In the genomic region with DNA sequence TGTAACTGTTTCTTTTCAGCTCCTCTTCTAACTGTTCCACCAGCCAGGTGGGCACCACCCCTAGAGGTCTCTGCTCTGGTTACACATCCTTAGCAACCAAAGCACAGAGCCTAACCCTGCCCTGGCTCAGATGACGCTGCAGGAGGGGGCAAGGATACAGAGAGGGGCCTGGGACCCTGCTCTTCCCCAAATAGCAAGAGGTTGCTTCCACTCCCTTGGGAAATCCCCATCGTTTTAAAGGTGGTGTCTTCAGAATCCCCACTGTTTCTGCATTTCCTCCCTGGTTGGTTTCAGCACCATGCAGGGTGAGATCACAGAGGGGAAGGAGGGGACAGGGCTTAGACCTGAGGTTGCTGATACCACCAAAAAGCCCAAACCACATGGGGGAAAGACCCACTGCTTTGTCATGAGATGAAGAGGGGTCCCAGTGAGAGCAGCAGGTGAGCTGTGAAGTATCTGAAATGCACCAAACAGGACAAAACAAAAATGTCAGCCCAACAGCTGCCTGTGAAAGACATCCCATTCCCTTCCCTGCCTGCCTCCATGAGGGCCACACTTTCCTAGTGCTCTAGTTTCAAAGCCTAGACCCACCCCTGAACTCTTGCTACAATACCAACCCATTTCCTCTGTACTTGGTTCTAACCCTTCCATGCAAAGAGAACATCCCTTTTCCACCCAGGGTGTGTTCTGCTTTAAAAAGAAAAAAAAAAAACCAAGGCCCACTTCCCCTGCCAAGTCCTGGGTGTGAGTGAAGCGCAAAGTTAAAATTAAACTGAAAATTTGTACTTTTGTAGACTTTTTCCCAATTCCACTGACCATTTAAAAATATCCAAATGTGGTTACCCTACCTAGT, we compare ENCODE assay signal across 8 cellular contexts. TPM values are rescaled to one million over a fixed set of nuclear protein-coding genes. Genes with fewer than 3 reads are reported as not detected.
DNase-seq lines count a peak whose midpoint lies in the region; ATAC-seq, FAIRE-seq and TF ChIP-seq lines count a peak whose summit lies in the region.

No MANE protein-coding gene starts in this region.

- no peak for TF ChIP-seq EP300 in K562 (IDR thresholded peaks at IDR 0.05; ENCODE audit: low read length)

- intact Hi-C loops in K562 (cut with micrococcal nuclease), result no loop called here

- H3K4me1 ChIP-seq in K562 (replicated peaks in 1 of 2; ENCODE audit: control insufficient read depth in 2 of 2, insufficient read depth in 2 of 2, low read length in 2 of 2), result peaks cover 0 to 5% of the 10 kb centered on the region in 2 experiments; a peak in 3 of 5 replicates
- no peaks in the 10 kb centered on the region for H3K4me1 ChIP-seq in SJCRH30
- H3K4me1 ChIP-seq in BE2C, result peaks cover 18% of the 10 kb centered on the region

- H3K9me3 ChIP-seq in K562 (replicated peaks; ENCODE audit: control insufficient read depth, insufficient read depth, low read depth, low read length), result no peaks in the 10 kb centered on the region
- H3K9me3 ChIP-seq in SJCRH30 (replicated peaks), result no peaks in the 10 kb centered on the region
- no peaks in the 10 kb centered on the region for H3K9me3 ChIP-seq in BE2C

- POLR2A ChIA-PET in K562 (lab: Yijun Ruan, JAX), result interaction anchor here (0.6 kb wide), 1 partner anchor 46 kb away, joined by 3 read pairs; no protein-coding TSS in a partner anchor

- H3K27me3 ChIP-seq in K562 (ENCODE audit: control insufficient read depth in 2 of 2, insufficient read depth in 2 of 2, low read length in 2 of 2), result no peaks in the 10 kb centered on the region
- H3K27me3 ChIP-seq in SJCRH30, result no peaks in the 10 kb centered on the region
- no peaks in the 10 kb centered on the region for H3K27me3 ChIP-seq in BE2C

- DNase-seq in GM13977 (ENCODE audit: low spot score), result peak; percentile 79
- DNase-seq in SKM-1 (lab: John Stamatoyannopoulos, UW; ENCODE audit: unreplicated experiment), result peak; percentile 11
- no peak for DNase-seq in K562 (ENCODE audit: extremely low read depth in 1 of 4, low spot score in 3 of 4)
- DNase-seq in stimulated activated CD8-positive, alpha-beta memory T cell treated with anti-CD3 and anti-CD28 coated beads, Interleukin-2, amount 100 ng/mL, for 1 hour (ENCODE audit: low read depth in 2 of 2), result peak; percentile 23 to 24
- DNase-seq in SJCRH30, result no peak
- DNase-seq in BE2C, result no peak
- no peak for DNase-seq in NCI-H1048 (lab: John Stamatoyannopoulos, UW)

- peaks cover 54% of the 10 kb centered on the region for H4K20me1 ChIP-seq in K562 (replicated peaks; ENCODE audit: control insufficient read depth, insufficient read depth, low read length)

- no peak for TF ChIP-seq CTCF in GM13977 (IDR thresholded peaks at IDR 0.05; ENCODE audit: extremely low read depth, insufficient read depth, missing control alignments)
- TF ChIP-seq CTCF in K562 (IDR thresholded peaks at IDR 0.05 in 2 of 3, conservative IDR thresholded peaks at IDR 0.05 in 1 of 3; ENCODE audit: insufficient read depth in 2 of 3, low read depth in 1 of 3, low read length in 3 of 3), result no peak
- no peak for TF ChIP-seq CTCF in BE2C (IDR thresholded peaks at IDR 0.05; ENCODE audit: low read depth, low read length)

- in situ Hi-C loops in GM13977 (cut with MboI; ENCODE audit: low pct_unique_long_range_greater_than_20kb, low sequenced_read_pairs, unreplicated experiment), result no loop called here
- in situ Hi-C loops in K562 (cut with MboI), result no loop called here

- H3K36me3 ChIP-seq in K562 (ENCODE audit: control insufficient read depth, insufficient read depth, low read length), result peaks cover 82% of the 10 kb centered on the region
- peaks cover 14% of the 10 kb centered on the region for H3K36me3 ChIP-seq in SJCRH30
- peaks cover 65% of the 10 kb centered on the region for H3K36me3 ChIP-seq in BE2C

- no peak overlapping the region for H3K4me2 ChIP-seq in K562 (ENCODE audit: insufficient read depth, low read length)

- H2AFZ ChIP-seq in K562 (ENCODE audit: low read depth, low read length), result no peak overlapping the region

- H3K79me2 ChIP-seq in K562 (ENCODE audit: control insufficient read depth, insufficient read depth, low read length), result peaks cover 93% of the 10 kb centered on the region

- CTCF ChIA-PET in K562 (lab: Yijun Ruan, JAX; ENCODE audit: low intra/inter-chr PET ratio), result no interaction called here

- no TSS peak for BruUV-seq in K562 (replicated peaks; lab: Mats Ljungman, UMichigan)

- WGBS in K562 (ENCODE audit: insufficient coverage, low coverage, missing lambda C conversion rate), result 86% methylated on average over 3 of the region's 3 CpGs

- peak; percentile 40 for FAIRE-seq in K562 (lab: Jason Lieb, UNC)

- H3K4me3 ChIP-seq in K562, result no peak overlapping the region
- H3K4me3 ChIP-seq in SJCRH30, result no peak overlapping the region
- H3K4me3 ChIP-seq in BE2C (ENCODE audit: low read depth, low read length), result no peak overlapping the region

- no peak overlapping the region for H3K9ac ChIP-seq in K562 (ENCODE audit: insufficient read depth in 1 of 2, low read depth in 2 of 2, low read length in 2 of 2)

- TF ChIP-seq POLR2A in K562 (conservative IDR thresholded peaks at IDR 0.05), result no peak

- no peaks in the 10 kb centered on the region for H3K9me1 ChIP-seq in K562 (ENCODE audit: control insufficient read depth, insufficient read depth, low read length)

- ATAC-seq in HG02642 (IDR thresholded peaks at IDR 0.05; ENCODE audit: poor library complexity, unreplicated experiment) (peak; percentile 57), K562 (no peak; the same call in 2 of the 3 replicates)

- H3K27ac ChIP-seq in K562 (ENCODE audit: extremely low read depth, low read depth, low read length) (no peak overlapping the region), SJCRH30 (no peak overlapping the region)

- no peak for TF ChIP-seq RAD21 in K562 (CRISPR knock-in tag; conservative IDR thresholded peaks at IDR 0.05 in 1 of 2, IDR thresholded peaks at IDR 0.05 in 1 of 2)

TF ChIP-seq in K562, 482 proteins besides CTCF, POLR2A, EP300 and RAD21:
- TF ChIP-seq RBM15 (IDR thresholded peaks at IDR 0.05; ENCODE audit: insufficient read depth, low read length) (no peak), FOXJ2 (tag; IDR thresholded peaks at IDR 0.05) (no peak), HNRNPL (IDR thresholded peaks at IDR 0.05; ENCODE audit: low read depth, low read length) (no peak), BRD4 (IDR thresholded peaks at IDR 0.05) (no peak), NFIX (CRISPR knock-in tag; IDR thresholded peaks at IDR 0.05; ENCODE audit: low read depth) (no peak), ZNF778 (CRISPR knock-in tag; IDR thresholded peaks at IDR 0.05) (no peak), ZNF354B (CRISPR knock-in tag; IDR thresholded peaks at IDR 0.05) (no peak), SETDB1 (IDR thresholded peaks at IDR 0.05; ENCODE audit: low read length) (no peak), CHD2 (IDR thresholded peaks at IDR 0.05; ENCODE audit: low read depth, low read length) (no peak)
- TF ChIP-seq, protein P1, sequence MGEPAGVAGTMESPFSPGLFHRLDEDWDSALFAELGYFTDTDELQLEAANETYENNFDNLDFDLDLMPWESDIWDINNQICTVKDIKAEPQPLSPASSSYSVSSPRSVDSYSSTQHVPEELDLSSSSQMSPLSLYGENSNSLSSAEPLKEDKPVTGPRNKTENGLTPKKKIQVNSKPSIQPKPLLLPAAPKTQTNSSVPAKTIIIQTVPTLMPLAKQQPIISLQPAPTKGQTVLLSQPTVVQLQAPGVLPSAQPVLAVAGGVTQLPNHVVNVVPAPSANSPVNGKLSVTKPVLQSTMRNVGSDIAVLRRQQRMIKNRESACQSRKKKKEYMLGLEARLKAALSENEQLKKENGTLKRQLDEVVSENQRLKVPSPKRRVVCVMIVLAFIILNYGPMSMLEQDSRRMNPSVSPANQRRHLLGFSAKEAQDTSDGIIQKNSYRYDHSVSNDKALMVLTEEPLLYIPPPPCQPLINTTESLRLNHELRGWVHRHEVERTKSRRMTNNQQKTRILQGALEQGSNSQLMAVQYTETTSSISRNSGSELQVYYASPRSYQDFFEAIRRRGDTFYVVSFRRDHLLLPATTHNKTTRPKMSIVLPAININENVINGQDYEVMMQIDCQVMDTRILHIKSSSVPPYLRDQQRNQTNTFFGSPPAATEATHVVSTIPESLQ (CRISPR knock-in tag; IDR thresholded peaks at IDR 0.05), result no peak
TF ChIP-seq in K562: peak in this region for 0.

RNA-seq across cellular contexts. Expression of a gene that starts 29.0 kb away (rescaled TPM):
- 73.2 and 102 TPM in 2 replicates for total RNA-seq in K562 (2011; cell fraction: chromatin; rRNA removed; ENCODE audit: low replicate concordance)
- 44.5 and 49.1 TPM in 2 replicates for total RNA-seq in K562 (2011; cell fraction: nucleolus; rRNA removed)
- 74.9 and 79.7 TPM in 2 replicates for total RNA-seq in K562 (2011; cell fraction: nucleoplasm; rRNA removed)
- 149 and 155 TPM in 2 replicates for total RNA-seq in K562 (2014; rRNA removed)
- 214 and 231 TPM in 2 replicates for total RNA-seq in K562 (2014; rRNA removed; fragmentation: Illumina TruSeq; extraction: Trizol)
- total RNA-seq in K562 (2015; rRNA removed; fragmentation: Illumina TruSeq; extraction: Trizol), result 213 and 234 TPM in 2 replicates
- total RNA-seq in K562 (2021), result 179 and 210 TPM in 2 replicates
- polyA plus RNA-seq in K562 (2011; rRNA removed), result 101 and 158 TPM in 2 replicates
- 28.2 and 50.9 TPM in 2 replicates for polyA plus RNA-seq in K562 (2011; cell fraction: cytosol; rRNA removed)
- polyA plus RNA-seq in K562 (2011; cell fraction: nucleus; rRNA removed), result 25.3 and 41.5 TPM in 2 replicates
- polyA plus RNA-seq in K562 (2012), result 166 and 298 TPM in 2 replicates
- polyA plus RNA-seq in K562 (2014; fragmentation: Illumina TruSeq; extraction: Trizol), result 514 and 656 TPM in 2 replicates
- 10 to 100 TPM; 13.2 to 24.9 TPM for polyA plus RNA-seq in K562 (2014; fragmentation: Nextera tagmentation; extraction: Ambion mirVana)
- polyA plus RNA-seq in K562 (2014; rRNA removed), result 262 and 274 TPM in 2 replicates
- polyA minus RNA-seq in K562 (2011; rRNA and poly(A)+ RNA removed), result 111 and 126 TPM in 2 replicates
- polyA minus RNA-seq in K562 (2011; cell fraction: cytosol; rRNA and poly(A)+ RNA removed), result 56.1 and 63.8 TPM in 2 replicates
- 21.8 and 39.9 TPM in 2 replicates for polyA minus RNA-seq in K562 (2011; cell fraction: nucleus; rRNA and poly(A)+ RNA removed)
- total RNA-seq in SJCRH30 (2014; rRNA removed; shearing (Covaris generic)), result 246 and 273 TPM in 2 replicates
- polyA plus RNA-seq in BE2C (2012; ENCODE audit: insufficient read depth, insufficient read length, low read depth), result 347 TPM

Comparison
In these comparisons a context has a peak if more than half of its experiments do, and no peak if none do; other contexts are left out.
1. DNase-seq: peak in GM13977 (single experiment), SKM-1 (single experiment) and stimulated activated CD8-positive, alpha-beta memory T cell treated with anti-CD3 and anti-CD28 coated beads, Interleukin-2, amount 100 ng/mL, for 1 hour (2 of 2); none in K562 (0 of 4), SJCRH30 (0 of 2), BE2C (single experiment) and NCI-H1048 (single experiment).